8 cellular contexts compared by ENCODE assay signal in the genomic region with DNA sequence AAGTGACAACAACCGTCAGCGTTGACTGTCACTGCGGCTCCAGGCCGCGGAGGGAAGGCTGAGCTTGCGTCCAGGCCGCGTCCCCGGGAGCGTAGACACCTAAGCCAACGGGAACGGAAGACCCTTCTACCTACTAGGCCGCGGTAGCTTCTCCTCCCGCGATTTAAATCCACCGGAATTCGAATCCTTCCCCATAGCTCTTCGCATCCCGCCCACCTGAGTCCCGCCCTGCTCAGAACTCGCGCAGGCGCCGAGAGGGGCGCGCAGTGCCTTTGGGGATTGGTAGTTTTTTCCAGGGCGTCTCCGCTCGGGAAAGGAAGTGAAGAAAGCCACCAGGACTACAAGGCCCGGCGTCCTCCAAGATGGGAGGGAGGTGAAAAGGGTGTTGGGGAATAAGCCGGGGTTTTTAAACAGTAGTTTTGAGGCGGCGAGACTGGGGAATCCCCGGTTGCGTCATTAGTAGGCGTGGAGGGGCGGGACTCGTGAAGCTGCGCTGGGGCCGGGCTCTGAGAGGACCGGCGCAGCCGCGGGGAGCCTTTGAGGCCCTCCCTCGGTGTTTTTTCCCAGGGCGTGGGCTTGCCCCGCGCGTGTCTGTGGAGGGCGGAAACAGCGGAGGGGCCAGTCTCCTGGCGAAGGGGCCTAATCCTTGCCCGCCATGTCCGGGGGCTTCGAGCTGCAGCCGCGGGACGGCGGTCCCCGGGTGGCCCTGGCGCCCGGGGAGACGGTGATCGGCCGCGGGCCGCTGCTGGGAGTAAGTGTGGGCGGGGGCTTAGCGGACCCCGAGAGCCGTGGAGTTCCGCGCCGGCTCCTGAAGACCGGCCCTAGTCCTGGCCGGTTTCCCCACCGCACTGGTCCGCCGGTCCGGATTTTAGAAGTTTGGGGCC. TPM values are rescaled to one million over a fixed set of nuclear protein-coding genes. Genes with fewer than 3 reads are reported as not detected.
A peak's percentile ranks its signal among the peaks of the same experiment; 100 is the strongest.
DNase-seq lines count a peak whose midpoint lies in the region; ATAC-seq and TF ChIP-seq lines count a peak whose summit lies in the region.

A gene with protein sequence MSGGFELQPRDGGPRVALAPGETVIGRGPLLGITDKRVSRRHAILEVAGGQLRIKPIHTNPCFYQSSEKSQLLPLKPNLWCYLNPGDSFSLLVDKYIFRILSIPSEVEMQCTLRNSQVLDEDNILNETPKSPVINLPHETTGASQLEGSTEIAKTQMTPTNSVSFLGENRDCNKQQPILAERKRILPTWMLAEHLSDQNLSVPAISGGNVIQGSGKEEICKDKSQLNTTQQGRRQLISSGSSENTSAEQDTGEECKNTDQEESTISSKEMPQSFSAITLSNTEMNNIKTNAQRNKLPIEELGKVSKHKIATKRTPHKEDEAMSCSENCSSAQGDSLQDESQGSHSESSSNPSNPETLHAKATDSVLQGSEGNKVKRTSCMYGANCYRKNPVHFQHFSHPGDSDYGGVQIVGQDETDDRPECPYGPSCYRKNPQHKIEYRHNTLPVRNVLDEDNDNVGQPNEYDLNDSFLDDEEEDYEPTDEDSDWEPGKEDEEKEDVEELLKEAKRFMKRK (plus strand): TSS at position 509 of the 884 bp plus-strand sequence. CDS start 147 bp downstream, at position 656.
A gene with protein sequence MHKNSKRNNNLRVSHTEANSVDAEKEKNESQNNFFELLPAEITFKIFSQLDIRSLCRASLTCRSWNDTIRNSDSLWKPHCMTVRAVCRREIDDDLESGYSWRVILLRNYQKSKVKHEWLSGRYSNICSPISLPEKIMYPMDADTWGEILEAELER (minus strand): TSS at position 218 of the 884 bp plus-strand sequence. CDS start 2,149 bp downstream, outside the sequence.

- H3K27ac ChIP-seq in fibroblast of lung (ENCODE audit: insufficient read depth, low read length) = peak within 1 kb of the TSS; percentile 89

- no peaks in the 10 kb centered on the region for H3K27me3 ChIP-seq in fibroblast of lung (ENCODE audit: control insufficient read depth, insufficient read depth, low read length)

- H3K36me3 Mint-ChIP-seq in activated T-helper 2 cell treated with anti-CD3 and anti-CD28 coated beads, Interferon-gamma antibody, Interleukin-2, Interleukin-4, amounts not matched to agents 10 μg/mL and 5 μg/mL and 100 μg/mL, durations not matched to agents 14 hours and 24 hours and 36 hours (ENCODE audit: low read depth) = no peaks in the 10 kb centered on the region
- H3K36me3 Mint-ChIP-seq in naive B cell = no peaks in the 10 kb centered on the region
- peaks cover 14% of the 10 kb centered on the region for H3K36me3 Mint-ChIP-seq in stimulated activated effector memory CD8-positive, alpha-beta T cell treated with anti-CD3 and anti-CD28 coated beads, Interleukin-12 subunit alpha, Interleukin-12 subunit beta, amount 100 ng/mL, for 72 hours

- DNase-seq in EL (peak; percentile 100), H4 (ENCODE audit: low spot score) (peak; percentile 98), LNCaP clone FGC (ENCODE audit: low read depth) (peak; percentile 86), RPMI8226 (peak; percentile 99), fibroblast of lung (ENCODE audit: low read depth in 2 of 2) (peak; percentile 99), naive B cell (peak; percentile 99)
- DNase-seq in activated T-helper 2 cell treated with anti-CD3 and anti-CD28 coated beads, Interferon-gamma antibody, Interleukin-2, Interleukin-4, amounts not matched to agents 10 μg/mL and 5 μg/mL and 100 μg/mL, durations not matched to agents 14 hours and 24 hours and 36 hours (ENCODE audit: low spot score) = peak; percentile 98
- DNase-seq in stimulated activated effector memory CD8-positive, alpha-beta T cell treated with anti-CD3 and anti-CD28 coated beads, Interleukin-12 subunit alpha, Interleukin-12 subunit beta, amount 100 ng/mL, for 72 hours (ENCODE audit: low spot score in 2 of 2) = peak; percentile 86 to 99

- peak within 1 kb of the TSS; percentile 73 for H3K4me3 ChIP-seq in LNCaP clone FGC (ENCODE audit: low read depth, low read length)
- peak within 1 kb of the TSS; percentile 92 to 100 (median 94) for H3K4me3 ChIP-seq in fibroblast of lung (replicated peaks in 1 of 4; ENCODE audit: control extremely low read depth in 1 of 4, insufficient read depth in 1 of 4, low read depth in 3 of 4, low read length in 4 of 4)

- H3K27ac Mint-ChIP-seq in activated T-helper 2 cell treated with anti-CD3 and anti-CD28 coated beads, Interferon-gamma antibody, Interleukin-2, Interleukin-4, amounts not matched to agents 10 μg/mL and 5 μg/mL and 100 μg/mL, durations not matched to agents 14 hours and 24 hours and 36 hours = peak within 1 kb of the TSS; percentile 94
- H3K27ac Mint-ChIP-seq in naive B cell = peak within 1 kb of the TSS; percentile 91 to 99 (median 96)
- peak within 1 kb of the TSS; percentile 96 for H3K27ac Mint-ChIP-seq in stimulated activated effector memory CD8-positive, alpha-beta T cell treated with anti-CD3 and anti-CD28 coated beads, Interleukin-12 subunit alpha, Interleukin-12 subunit beta, amount 100 ng/mL, for 72 hours

- peak within 1 kb of the TSS; percentile 95 for H3K4me3 Mint-ChIP-seq in activated T-helper 2 cell treated with anti-CD3 and anti-CD28 coated beads, Interferon-gamma antibody, Interleukin-2, Interleukin-4, amounts not matched to agents 10 μg/mL and 5 μg/mL and 100 μg/mL, durations not matched to agents 14 hours and 24 hours and 36 hours (ENCODE audit: low read depth)
- peak within 1 kb of the TSS; percentile 93 to 98 (median 98) for H3K4me3 Mint-ChIP-seq in naive B cell
- H3K4me3 Mint-ChIP-seq in stimulated activated effector memory CD8-positive, alpha-beta T cell treated with anti-CD3 and anti-CD28 coated beads, Interleukin-12 subunit alpha, Interleukin-12 subunit beta, amount 100 ng/mL, for 72 hours = peak within 1 kb of the TSS; percentile 98

- peaks cover 50% of the 10 kb centered on the region for H3K4me1 Mint-ChIP-seq in activated T-helper 2 cell treated with anti-CD3 and anti-CD28 coated beads, Interferon-gamma antibody, Interleukin-2, Interleukin-4, amounts not matched to agents 10 μg/mL and 5 μg/mL and 100 μg/mL, durations not matched to agents 14 hours and 24 hours and 36 hours (ENCODE audit: low read depth)
- H3K4me1 Mint-ChIP-seq in naive B cell = peaks cover 10 to 30% (median 25%) of the 10 kb centered on the region in 3 donors
- H3K4me1 Mint-ChIP-seq in stimulated activated effector memory CD8-positive, alpha-beta T cell treated with anti-CD3 and anti-CD28 coated beads, Interleukin-12 subunit alpha, Interleukin-12 subunit beta, amount 100 ng/mL, for 72 hours = peaks cover 42% of the 10 kb centered on the region

- H3K79me2 ChIP-seq in fibroblast of lung (ENCODE audit: control insufficient read depth, insufficient read depth, low read length) = no peaks in the 10 kb centered on the region

- TF ChIP-seq CTCF in LNCaP clone FGC (IDR thresholded peaks at IDR 0.05; ENCODE audit: control insufficient read depth, extremely low read depth, insufficient read depth) (no peak), fibroblast of lung (conservative IDR thresholded peaks at IDR 0.05 in 1 of 2, IDR thresholded peaks at IDR 0.05 in 1 of 2; ENCODE audit: low read depth in 1 of 2, low read length in 2 of 2) (no peak)

- no peaks in the 10 kb centered on the region for H3K27me3 Mint-ChIP-seq in activated T-helper 2 cell treated with anti-CD3 and anti-CD28 coated beads, Interferon-gamma antibody, Interleukin-2, Interleukin-4, amounts not matched to agents 10 μg/mL and 5 μg/mL and 100 μg/mL, durations not matched to agents 14 hours and 24 hours and 36 hours (ENCODE audit: low read depth)
- no peaks in the 10 kb centered on the region for H3K27me3 Mint-ChIP-seq in naive B cell

- intact Hi-C loops in activated T-helper 2 cell treated with anti-CD3 and anti-CD28 coated beads, Interferon-gamma antibody, Interleukin-2, Interleukin-4, amounts not matched to agents 10 μg/mL and 5 μg/mL and 100 μg/mL, durations not matched to agents 14 hours and 24 hours and 36 hours (cut with micrococcal nuclease) = loop anchor here (1.0 to 10.0 kb wide), 12 partner anchors 26 to 920 kb away; partner anchors contain the start of genes ANTXR1, GFPT1, PNO1 and PPP3R1

- H3K9me3 Mint-ChIP-seq in activated T-helper 2 cell treated with anti-CD3 and anti-CD28 coated beads, Interferon-gamma antibody, Interleukin-2, Interleukin-4, amounts not matched to agents 10 μg/mL and 5 μg/mL and 100 μg/mL, durations not matched to agents 14 hours and 24 hours and 36 hours = no peaks in the 10 kb centered on the region
- no peaks in the 10 kb centered on the region for H3K9me3 Mint-ChIP-seq in naive B cell
- no peaks in the 10 kb centered on the region for H3K9me3 Mint-ChIP-seq in stimulated activated effector memory CD8-positive, alpha-beta T cell treated with anti-CD3 and anti-CD28 coated beads, Interleukin-12 subunit alpha, Interleukin-12 subunit beta, amount 100 ng/mL, for 72 hours

- peak within 1 kb of the TSS; percentile 100 for H2AFZ ChIP-seq in fibroblast of lung (ENCODE audit: low read length)

- H4K20me1 ChIP-seq in fibroblast of lung (ENCODE audit: control insufficient read depth, extremely low read depth, insufficient read depth, low read length) = no peaks in the 10 kb centered on the region

- ATAC-seq in naive B cell (ENCODE audit: low read depth in 2 of 2) = peak; percentile 86 to 88
- peak; percentile 93 for ATAC-seq in stimulated activated effector memory CD8-positive, alpha-beta T cell treated with anti-CD3 and anti-CD28 coated beads, Interleukin-12 subunit alpha, Interleukin-12 subunit beta, amount 100 ng/mL, for 72 hours

- H3K36me3 ChIP-seq in fibroblast of lung (ENCODE audit: control insufficient read depth, insufficient read depth, low read length) = no peaks in the 10 kb centered on the region

- peak within 1 kb of the TSS; percentile 93 for H3K4me2 ChIP-seq in fibroblast of lung (ENCODE audit: extremely low read depth, insufficient read depth, low read length)

- peaks cover 4% of the 10 kb centered on the region for H3K4me1 ChIP-seq in fibroblast of lung (ENCODE audit: control insufficient read depth, extremely low read depth, insufficient read depth, low read length)

- peak within 1 kb of the TSS; percentile 93 for H3K9ac ChIP-seq in fibroblast of lung (ENCODE audit: insufficient read depth, low read length)

- no peaks in the 10 kb centered on the region for H3K9me3 ChIP-seq in fibroblast of lung (ENCODE audit: control insufficient read depth, insufficient read depth, low read depth, low read length)

RNA-seq across cellular contexts. Expression of the first gene that starts in this region (rescaled TPM):
- 2.1 and 2.8 TPM in 2 replicates for total RNA-seq in H4 (2014; rRNA removed; shearing (Covaris generic))
- 3.8 TPM in 2 replicates for total RNA-seq in activated T-helper 2 cell treated with anti-CD3 and anti-CD28 coated beads, Interferon-gamma antibody, Interleukin-2, Interleukin-4, amounts not matched to agents 10 μg/mL and 5 μg/mL and 100 μg/mL, durations not matched to agents 14 hours and 24 hours and 36 hours
- 9.4 and 10.8 TPM in 2 replicates for total RNA-seq in fibroblast of lung
- polyA plus RNA-seq in fibroblast of lung = 1.4 and 1.6 TPM in 2 replicates
- polyA plus RNA-seq in fibroblast of lung (2012) = 0.93 and 1.0 TPM in 2 replicates
- 0.37 and 0.90 TPM in 2 replicates for polyA minus RNA-seq in fibroblast of lung (ENCODE audit: low replicate concordance)
- 1 to 10 TPM in 5 of 6 donors, not detected in 1; 1.7 to 3.1 (median 2.8) TPM for polyA plus RNA-seq in naive B cell (ENCODE audit: low read depth in 6 of 6)

RNA-seq across cellular contexts. Expression of the second gene that starts in this region (rescaled TPM):
- total RNA-seq in H4 (2014; rRNA removed; shearing (Covaris generic)) = 0.31 and 0.72 TPM in 2 replicates
- total RNA-seq in activated T-helper 2 cell treated with anti-CD3 and anti-CD28 coated beads, Interferon-gamma antibody, Interleukin-2, Interleukin-4, amounts not matched to agents 10 μg/mL and 5 μg/mL and 100 μg/mL, durations not matched to agents 14 hours and 24 hours and 36 hours = 1.3 TPM in 2 replicates
- 0.26 and 0.33 TPM in 2 replicates for total RNA-seq in fibroblast of lung
- polyA plus RNA-seq in fibroblast of lung (0.65 and 0.77 TPM in 2 replicates), naive B cell (ENCODE audit: low read depth in 6 of 6) (under 1 TPM; 0.19 to 0.58 (median 0.42) TPM)
- 0.35 and 0.40 TPM in 2 replicates for polyA plus RNA-seq in fibroblast of lung (2012)
- polyA minus RNA-seq in fibroblast of lung (ENCODE audit: low replicate concordance) = 0.04 and 0.12 TPM in 2 replicates

Comparison
In these comparisons a context has a peak if more than half of its experiments do, and no peak if none do; other contexts are left out.
1. Peak in every context shown above with its lines: DNase-seq, ATAC-seq, H3K4me3 ChIP-seq and H3K27ac ChIP-seq.